14 cellular contexts compared by ENCODE assay signal in the genomic region with DNA sequence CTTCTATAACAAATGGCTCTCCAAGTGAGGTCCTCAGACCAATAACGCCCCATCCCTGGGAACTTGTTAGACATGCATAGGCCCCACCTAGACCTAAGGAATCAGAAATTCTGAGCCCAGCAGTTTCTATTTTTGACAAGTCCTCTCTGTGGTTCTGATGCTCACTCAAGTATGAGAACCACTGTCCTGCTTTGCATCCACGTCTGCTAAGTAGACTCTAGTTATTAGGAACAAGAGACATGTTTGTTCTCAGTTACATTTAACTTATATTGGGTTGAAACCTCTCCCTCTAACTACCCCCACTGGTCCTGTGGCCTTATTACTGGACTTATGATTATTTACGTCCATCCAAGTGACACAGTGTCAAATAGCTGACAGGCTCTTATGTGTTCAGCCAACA.
DNase-seq lines count a peak whose midpoint lies in the region; ATAC-seq, FAIRE-seq and TF ChIP-seq lines count a peak whose summit lies in the region.
"Had no signal": no experiment of that assay in that cellular context is flagged by ENCODE, and none has a peak within 500 bp of the region (broad histone marks: within the 10 kb centered on the region; RNA-seq: fewer than 3 reads in every experiment).

No MANE protein-coding gene starts in this region.

- no peaks in the 10 kb centered on the region for H3K27me3 ChIP-seq in brain microvascular endothelial cell (replicated peaks)
- H3K27me3 ChIP-seq: ascending aorta, hepatocyte, Peyer's patch had no signal

- in situ Hi-C loops in brain microvascular endothelial cell (cut with HindIII; ENCODE audit: low pct_ligation_motif_present, low sequenced_read_pairs) = no loop called here

- H3K27me3 Mint-ChIP-seq in stimulated activated memory B cell treated with anti-CD40 and anti-IgM and Interleukin-4, amounts not matched to agents 10 μg/mL and 1 μg/mL and 100 μg/mL, for 72 hours = peaks cover 19% of the 10 kb centered on the region

- H3K36me3 Mint-ChIP-seq in stimulated activated memory B cell treated with anti-CD40 and anti-IgM and Interleukin-4, amounts not matched to agents 10 μg/mL and 1 μg/mL and 100 μg/mL, for 72 hours = no peaks in the 10 kb centered on the region

- DNase-seq in HTR-8/SVneo (ENCODE audit: insufficient read length, low spot score) (no peak), brain microvascular endothelial cell (no peak)
- DNase-seq in activated CD8-positive, alpha-beta memory T cell treated with anti-CD3 and anti-CD28 coated beads for 24 hours = no peak
- DNase-seq: COR-L47, mesendoderm, NCI-H187, Peyer's patch had no signal

- no peak overlapping the region for H3K27ac ChIP-seq in brain microvascular endothelial cell
- H3K27ac ChIP-seq: ascending aorta, hepatocyte, Peyer's patch had no signal

- H3K27ac Mint-ChIP-seq in stimulated activated memory B cell treated with anti-CD40 and anti-IgM and Interleukin-4, amounts not matched to agents 10 μg/mL and 1 μg/mL and 100 μg/mL, for 72 hours = no peak overlapping the region

- ATAC-seq in GM18907 (IDR thresholded peaks at IDR 0.05; ENCODE audit: unreplicated experiment) (peak; percentile 85), GM21576 (IDR thresholded peaks at IDR 0.05; ENCODE audit: unreplicated experiment) (peak; percentile 86), HG03103 (IDR thresholded peaks at IDR 0.05; ENCODE audit: low read depth, unreplicated experiment) (peak; percentile 73)
- peak; percentile 62 for ATAC-seq in stimulated activated memory B cell treated with anti-CD40 and anti-IgM and Interleukin-4, amounts not matched to agents 10 μg/mL and 1 μg/mL and 100 μg/mL, for 72 hours

- H3K9me3 Mint-ChIP-seq in stimulated activated memory B cell treated with anti-CD40 and anti-IgM and Interleukin-4, amounts not matched to agents 10 μg/mL and 1 μg/mL and 100 μg/mL, for 72 hours = no peaks in the 10 kb centered on the region

- TF ChIP-seq CTCF in brain microvascular endothelial cell (IDR thresholded peaks at IDR 0.05; ENCODE audit: low read depth, low read length, missing control alignments) = no peak

- FAIRE-seq in HTR-8/SVneo (lab: Jason Lieb, UNC) = no peak
- FAIRE-seq: endometrium had no signal

- H3K36me3 ChIP-seq in brain microvascular endothelial cell (replicated peaks) = no peaks in the 10 kb centered on the region
- H3K36me3 ChIP-seq: ascending aorta, Peyer's patch had no signal

- H3K4me1 Mint-ChIP-seq in stimulated activated memory B cell treated with anti-CD40 and anti-IgM and Interleukin-4, amounts not matched to agents 10 μg/mL and 1 μg/mL and 100 μg/mL, for 72 hours = peaks cover 26% of the 10 kb centered on the region

- no peak overlapping the region for H3K4me3 ChIP-seq in brain microvascular endothelial cell (ENCODE audit: low read depth, low read length)
- H3K4me3 ChIP-seq: ascending aorta, hepatocyte, Peyer's patch had no signal

- no peak overlapping the region for H3K4me3 Mint-ChIP-seq in stimulated activated memory B cell treated with anti-CD40 and anti-IgM and Interleukin-4, amounts not matched to agents 10 μg/mL and 1 μg/mL and 100 μg/mL, for 72 hours
